ENCODE assay signal across 12 cellular contexts in genomic region chr10:93475871-93476270, GRCh38. TPM values are rescaled to one million over a fixed set of nuclear protein-coding genes. Genes with fewer than 3 reads are reported as not detected.
DNase-seq lines count a peak whose midpoint lies in the region; ATAC-seq and TF ChIP-seq lines count a peak whose summit lies in the region.
"Had no signal": no experiment of that assay in that cellular context is flagged by ENCODE, and none has a peak within 500 bp of the region (broad histone marks: within the 10 kb centered on the region; RNA-seq: fewer than 3 reads in every experiment).

No MANE protein-coding gene starts in this region.

- no peak overlapping the region for H2BK120ac ChIP-seq in mesendoderm (ENCODE audit: low read depth, low read length)

- no peak overlapping the region for H3K4me2 ChIP-seq in mesendoderm (ENCODE audit: low read length)

- H3K23ac ChIP-seq in mesendoderm (ENCODE audit: low read length): no peak overlapping the region

- no peak overlapping the region for H3K4ac ChIP-seq in mesendoderm (ENCODE audit: low read depth, low read length)

- no peak overlapping the region for H3K9ac ChIP-seq in mesendoderm (ENCODE audit: low read length)

- no peak for TF ChIP-seq CTCF in AG04450 (IDR thresholded peaks at IDR 0.05; ENCODE audit: low read depth, low read length)
- TF ChIP-seq CTCF in breast epithelium (IDR thresholded peaks at IDR 0.05): no peak

- no peak overlapping the region for H2AK5ac ChIP-seq in mesendoderm (ENCODE audit: low read length)

- no peak overlapping the region for H4K8ac ChIP-seq in mesendoderm (ENCODE audit: low read depth, low read length)

- H4K5ac ChIP-seq in mesendoderm (ENCODE audit: low read length): no peak overlapping the region

- no peak overlapping the region for H3K4me3 ChIP-seq in AG04450 (ENCODE audit: low read depth, low read length)
- no peak overlapping the region for H3K4me3 ChIP-seq in breast epithelium
- no peak overlapping the region for H3K4me3 ChIP-seq in mesendoderm (ENCODE audit: low read length)

- DNase-seq in AG04450 (ENCODE audit: low read depth, low spot score) (no peak), LHCN-M2 (ENCODE audit: low read depth) (peak; percentile 65), breast epithelium (ENCODE audit: low spot score in 2 of 2) (no peak), mesendoderm (peak; percentile 75), RPMI8226 (no peak), NCI-H1417 (lab: John Stamatoyannopoulos, UW) (no peak), globus pallidus (ENCODE audit: low spot score) (no peak)
- DNase-seq: activated CD4-positive, alpha-beta T cell treated with anti-CD3 and anti-CD28 coated beads, Interleukin-2, amount 50 U/mL, for 48 hours; amniotic stem cell; NCI-H1048 had no signal

- H3K9me3 ChIP-seq in AG04450 (ENCODE audit: control insufficient read depth, insufficient read depth, low read length) (no peaks in the 10 kb centered on the region), breast epithelium (no peaks in the 10 kb centered on the region)

- H3K27me3 ChIP-seq in AG04450 (ENCODE audit: control insufficient read depth, insufficient read depth, low read length) (no peaks in the 10 kb centered on the region), breast epithelium (no peaks in the 10 kb centered on the region), mesendoderm (ENCODE audit: insufficient read depth, low read length, poor library complexity) (no peaks in the 10 kb centered on the region)

- H2BK5ac ChIP-seq in mesendoderm (ENCODE audit: low read length): no peak overlapping the region

- no peak overlapping the region for H3K18ac ChIP-seq in mesendoderm (ENCODE audit: low read length)

- no peaks in the 10 kb centered on the region for H3K36me3 ChIP-seq in breast epithelium
- no peaks in the 10 kb centered on the region for H3K36me3 ChIP-seq in mesendoderm (ENCODE audit: control insufficient read depth, insufficient read depth, low read length)

- POLR2A ChIA-PET in AG04450 (lab: Yijun Ruan, JAX): interaction anchor here (0.6 to 1.6 kb wide), 5 partner anchors 10 to 181 kb away, joined by 3 to 17 read pairs (median 11); no protein-coding TSS in a partner anchor

- intact Hi-C loops in breast epithelium (cut with DNase I; ENCODE audit: low total_unique reads): no loop called here

- no peak for TF ChIP-seq POLR2A in breast epithelium (IDR thresholded peaks at IDR 0.05)

- no peaks in the 10 kb centered on the region for H3K79me1 ChIP-seq in mesendoderm (ENCODE audit: low read length)

- WGBS in mesendoderm (ENCODE audit: extremely low coverage, insufficient coverage, low lambda C conversion rate): no CpG with 5 or more reads among the region's 2 CpGs

- H3K79me2 ChIP-seq in mesendoderm (ENCODE audit: control insufficient read depth, insufficient read depth, low read length): no peaks in the 10 kb centered on the region

- H2BK15ac ChIP-seq in mesendoderm (replicated peaks; ENCODE audit: low read depth): no peak overlapping the region

- H3K4me1 ChIP-seq in breast epithelium: peaks cover 0 to 31% of the 10 kb centered on the region in 2 donors
- no peaks in the 10 kb centered on the region for H3K4me1 ChIP-seq in mesendoderm (ENCODE audit: control insufficient read depth, low read depth, low read length)

- ATAC-seq in GM21786 (IDR thresholded peaks at IDR 0.05; ENCODE audit: unreplicated experiment): no peak
- ATAC-seq: natural killer cell treated with Interleukin-12 subunit alpha and Interleukin-12 subunit beta and Interleukin-15 and Interleukin-18, amount 100 ng/mL, for 72 hours had no signal

- CTCF ChIA-PET in AG04450 (lab: Charles Lee): interaction anchor here (0.6 to 4.1 kb wide), 3 partner anchors 19 to 396 kb away, joined by 3 to 47 read pairs (median 7); no protein-coding TSS in a partner anchor

- H3K56ac ChIP-seq in mesendoderm (ENCODE audit: low read length): no peak overlapping the region

- H3K27ac ChIP-seq in AG04450 (ENCODE audit: low read depth, low read length) (peak overlapping the region; percentile 49), breast epithelium (peak overlapping the region; percentile 77 to 97), mesendoderm (ENCODE audit: low read depth, low read length) (no peak overlapping the region)

RNA-seq across cellular contexts. Expression of gene MYOF, which starts 6.3 kb away (rescaled TPM):
- 254 and 275 TPM in 2 replicates for polyA plus RNA-seq in AG04450 (2011; rRNA removed)
- polyA minus RNA-seq in AG04450 (2011; rRNA and poly(A)+ RNA removed): 297 and 309 TPM in 2 replicates
- total RNA-seq in LHCN-M2 (2014; rRNA removed): 164 and 242 TPM in 2 replicates
- polyA plus RNA-seq in LHCN-M2 (2012): 262 TPM
- 100 to 1,000 TPM; 118 to 131 (median 130) TPM for total RNA-seq in breast epithelium
- 2.4 TPM for polyA plus RNA-seq in mesendoderm (2013, experiment 1 of 2)
- polyA plus RNA-seq in mesendoderm (2013, experiment 2 of 2): 2.5 TPM

RNA-seq across cellular contexts. Expression of gene CEP55, which starts 20.5 kb away (rescaled TPM):
- 10.0 and 16.3 TPM in 2 replicates for polyA plus RNA-seq in AG04450 (2011; rRNA removed)
- polyA minus RNA-seq in AG04450 (2011; rRNA and poly(A)+ RNA removed): 2.4 and 5.7 TPM in 2 replicates
- total RNA-seq in LHCN-M2 (2014; rRNA removed) (99.7 and 102 TPM in 2 replicates), breast epithelium (1 to 10 TPM in 1 of 3 donors, under 1 TPM in 2; 0.33 to 2.1 (median 0.73) TPM)
- 20.0 TPM for polyA plus RNA-seq in LHCN-M2 (2012)
- polyA plus RNA-seq in mesendoderm (2013, experiment 1 of 2): 26.7 TPM
- 27.1 TPM for polyA plus RNA-seq in mesendoderm (2013, experiment 2 of 2)

Comparison
In these comparisons a context has a peak if more than half of its experiments do, and no peak if none do; other contexts are left out.
1. DNase-seq: peak in LHCN-M2 (single experiment) and mesendoderm (single experiment); none in AG04450 (single experiment), breast epithelium (0 of 2), RPMI8226 (single experiment), NCI-H1417 (0 of 3) and globus pallidus (single experiment).
2. RNA of gene CEP55, which starts 20.5 kb away (total RNA-seq): 99.7 to 102 TPM in LHCN-M2; 0.33 to 2.1 TPM in breast epithelium; every median in the first group is over 10 times any median in the second.